13 cellular contexts compared by ENCODE assay signal in the genomic region with DNA sequence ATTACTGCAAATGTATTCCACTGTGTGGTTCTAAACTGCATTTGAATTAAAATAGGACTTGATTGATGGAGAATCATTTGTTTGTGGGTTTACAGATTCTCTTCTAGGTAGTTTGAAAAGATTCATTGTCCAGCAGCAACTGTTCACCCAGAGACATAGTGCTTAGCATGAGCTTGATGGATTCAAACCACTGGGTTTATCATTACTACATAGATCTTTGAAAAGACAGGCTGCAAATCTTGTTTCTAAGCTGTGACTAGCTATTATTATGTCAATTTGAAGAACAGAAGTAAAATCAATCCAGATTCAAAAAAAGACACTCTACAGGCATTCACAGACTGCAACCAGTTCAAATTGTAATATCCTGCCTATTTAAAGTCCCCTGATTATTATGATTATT. TPM values are rescaled to one million over a fixed set of nuclear protein-coding genes. Genes with fewer than 3 reads are reported as not detected.
DNase-seq lines count a peak whose midpoint lies in the region; ATAC-seq and TF ChIP-seq lines count a peak whose summit lies in the region.
"Had no signal": no experiment of that assay in that cellular context is flagged by ENCODE, and none has a peak within 500 bp of the region (broad histone marks: within the 10 kb centered on the region; RNA-seq: fewer than 3 reads in every experiment).

No MANE protein-coding gene starts in this region.

- H3K4me3 ChIP-seq in left ventricle myocardium inferior (no peak overlapping the region), uterus (no peak overlapping the region), A673 (ENCODE audit: low read depth, low read length, poor library complexity, severe bottlenecking) (no peak overlapping the region)

- DNase-seq in left ventricle myocardium inferior (no peak), cardiac septum (ENCODE audit: low spot score) (no peak), naive B cell (no peak), uterus (no peak), A673 (ENCODE audit: low spot score) (no peak), cerebellar cortex (ENCODE audit: low spot score) (no peak), amniotic stem cell (lab: John Stamatoyannopoulos, UW) (no peak)
- DNase-seq in activated naive CD8-positive, alpha-beta T cell treated with anti-CD3 and anti-CD28 coated beads, Interleukin-2, amount 50 U/mL, for 24 hours: no peak
- DNase-seq: activated T-cell treated with anti-CD3 and anti-CD28 coated beads for 4 hours, caudate nucleus, islet precursor cell, NCI-H187 treated with DMSO at 0.1 percent for 48 hours had no signal

- CTCF ChIA-PET in A673 (lab: Charles Lee): no interaction called here

- POLR2A ChIA-PET in A673 (lab: Charles Lee; ENCODE audit: low non-redundant PET): no interaction called here

- H3K4me1 ChIP-seq in left ventricle myocardium inferior (peaks cover 99% of the 10 kb centered on the region), uterus (peaks cover 5 to 24% of the 10 kb centered on the region in 2 donors), A673 (ENCODE audit: insufficient read depth, low read length, poor library complexity, severe bottlenecking) (peaks cover 62% of the 10 kb centered on the region)
- H3K4me1 ChIP-seq: parathyroid adenoma had no signal

- H3K36me3 Mint-ChIP-seq in activated naive CD8-positive, alpha-beta T cell treated with anti-CD3 and anti-CD28 coated beads, Interleukin-2, amount 50 U/mL, for 24 hours (ENCODE audit: low read depth): peaks cover 34% of the 10 kb centered on the region
- peaks cover 9 to 16% of the 10 kb centered on the region in 2 donors for H3K36me3 Mint-ChIP-seq in naive B cell

- no peak for ATAC-seq in activated naive CD8-positive, alpha-beta T cell treated with anti-CD3 and anti-CD28 coated beads, Interleukin-2, amount 50 U/mL, for 24 hours
- ATAC-seq in naive B cell (ENCODE audit: low read depth in 2 of 2): no peak

- no peak overlapping the region for H3K4me3 Mint-ChIP-seq in activated naive CD8-positive, alpha-beta T cell treated with anti-CD3 and anti-CD28 coated beads, Interleukin-2, amount 50 U/mL, for 24 hours
- H3K4me3 Mint-ChIP-seq in naive B cell: no peak overlapping the region

- intact Hi-C loops in left ventricle myocardium inferior (cut with micrococcal nuclease) (no loop called here), cardiac septum (cut with DNase I) (loop anchor here (5.0 kb wide), 1 partner anchor 51 kb away; a partner anchor contains a TSS), uterus (cut with DNase I; ENCODE audit: low total_unique reads) (no loop called here), A673 (cut with micrococcal nuclease; ENCODE audit: unreplicated experiment) (no loop called here)

- peak overlapping the region; percentile 59 for H3K27ac Mint-ChIP-seq in activated naive CD8-positive, alpha-beta T cell treated with anti-CD3 and anti-CD28 coated beads, Interleukin-2, amount 50 U/mL, for 24 hours
- H3K27ac Mint-ChIP-seq in naive B cell: peak overlapping the region in 5 of 6 donors; percentile 49 to 67 (median 56)

- H3K9me3 Mint-ChIP-seq in activated naive CD8-positive, alpha-beta T cell treated with anti-CD3 and anti-CD28 coated beads, Interleukin-2, amount 50 U/mL, for 24 hours: no peaks in the 10 kb centered on the region
- no peaks in the 10 kb centered on the region for H3K9me3 Mint-ChIP-seq in naive B cell

- TF ChIP-seq POLR2A in uterus (IDR thresholded peaks at IDR 0.05): no peak

- peaks cover 88% of the 10 kb centered on the region for H3K4me1 Mint-ChIP-seq in activated naive CD8-positive, alpha-beta T cell treated with anti-CD3 and anti-CD28 coated beads, Interleukin-2, amount 50 U/mL, for 24 hours
- H3K4me1 Mint-ChIP-seq in naive B cell: peaks cover 56 to 75% (median 70%) of the 10 kb centered on the region in 3 donors

- H3K9me3 ChIP-seq in left ventricle myocardium inferior (replicated peaks): no peaks in the 10 kb centered on the region
- no peaks in the 10 kb centered on the region for H3K9me3 ChIP-seq in uterus
- H3K9me3 ChIP-seq in A673 (ENCODE audit: low read depth, low read length, poor library complexity, severe bottlenecking): no peaks in the 10 kb centered on the region

- BruUV-seq in A673 (replicated peaks; lab: Mats Ljungman, UMichigan): no TSS peak

- H3K27me3 ChIP-seq in left ventricle myocardium inferior (ENCODE audit: low read depth): no peaks in the 10 kb centered on the region
- no peaks in the 10 kb centered on the region for H3K27me3 ChIP-seq in uterus
- no peaks in the 10 kb centered on the region for H3K27me3 ChIP-seq in A673 (replicated peaks; ENCODE audit: insufficient read depth, low read depth, low read length, poor library complexity)

- H3K27me3 Mint-ChIP-seq in activated naive CD8-positive, alpha-beta T cell treated with anti-CD3 and anti-CD28 coated beads, Interleukin-2, amount 50 U/mL, for 24 hours: no peaks in the 10 kb centered on the region
- no peaks in the 10 kb centered on the region for H3K27me3 Mint-ChIP-seq in naive B cell

- H3K36me3 ChIP-seq in left ventricle myocardium inferior (no peaks in the 10 kb centered on the region), uterus (no peaks in the 10 kb centered on the region), A673 (ENCODE audit: insufficient read depth, low read length, poor library complexity, severe bottlenecking) (no peaks in the 10 kb centered on the region)

- no peak for TF ChIP-seq CTCF in left ventricle myocardium inferior (IDR thresholded peaks at IDR 0.05; ENCODE audit: borderline replicate concordance)
- TF ChIP-seq CTCF in uterus (IDR thresholded peaks at IDR 0.05): no peak
- TF ChIP-seq CTCF in A673 (conservative IDR thresholded peaks at IDR 0.05; ENCODE audit: low read depth, low read length): no peak

- H3K27ac ChIP-seq in left ventricle myocardium inferior (replicated peaks) (peak overlapping the region; percentile 76), uterus (peak overlapping the region; percentile 60 to 83), A673 (ENCODE audit: low read depth, low read length, poor library complexity, severe bottlenecking) (no peak overlapping the region)
- H3K27ac ChIP-seq: parathyroid adenoma had no signal

RNA-seq across cellular contexts. Expression of a gene that starts 49.8 kb away (rescaled TPM):
- total RNA-seq in left ventricle myocardium inferior (172 TPM), cardiac septum (178 TPM), uterus (100 to 1,000 TPM; 219 to 470 (median 243) TPM), A673 (2021) (99.6 and 117 TPM in 2 replicates)
- 100 to 1,000 TPM; 188 to 346 (median 260) TPM for polyA plus RNA-seq in naive B cell (ENCODE audit: low read depth in 6 of 6)
